Comparison of ENCODE assay signal across 1 cellular context in the genomic region with DNA sequence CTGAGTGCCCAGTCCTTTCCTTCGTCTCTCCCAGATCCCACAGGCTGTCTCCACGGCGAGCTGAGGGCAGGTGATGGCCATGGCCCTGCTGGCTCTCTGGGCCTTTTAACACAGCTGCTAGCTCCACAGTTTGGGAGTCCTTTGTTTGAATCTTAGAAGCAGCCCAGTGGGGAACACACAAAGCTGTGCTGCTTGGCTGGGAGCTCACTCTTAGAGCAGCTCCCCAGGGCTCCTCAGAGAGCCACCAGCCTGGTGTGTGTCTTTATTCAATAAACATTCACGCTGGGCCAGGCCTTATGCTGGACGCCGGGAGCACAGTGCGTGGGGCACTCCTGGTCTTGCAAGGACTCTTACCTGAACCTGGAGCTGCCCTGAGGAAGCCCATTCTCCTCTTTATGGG.
TF ChIP-seq lines count a peak whose summit lies in the region.

No MANE protein-coding gene starts in this region.

TF ChIP-seq in GM23338, 12 proteins besides CTCF, POLR2A, EP300 and RAD21 (continued from another document):
- TF ChIP-seq REST (IDR thresholded peaks at IDR 0.05; ENCODE audit: unreplicated experiment) (no peak), EZH2 (IDR thresholded peaks at IDR 0.05; ENCODE audit: low read depth, unreplicated experiment) (no peak), EZH2phosphoT487 (IDR thresholded peaks at IDR 0.05; ENCODE audit: unreplicated experiment) (no peak), NANOG (IDR thresholded peaks at IDR 0.05; ENCODE audit: borderline replicate concordance) (no peak), CREB1 (CRISPR knock-in tag; IDR thresholded peaks at IDR 0.05; ENCODE audit: low read depth) (no peak), ETS1 (IDR thresholded peaks at IDR 0.05) (no peak)
